In the genomic region with DNA sequence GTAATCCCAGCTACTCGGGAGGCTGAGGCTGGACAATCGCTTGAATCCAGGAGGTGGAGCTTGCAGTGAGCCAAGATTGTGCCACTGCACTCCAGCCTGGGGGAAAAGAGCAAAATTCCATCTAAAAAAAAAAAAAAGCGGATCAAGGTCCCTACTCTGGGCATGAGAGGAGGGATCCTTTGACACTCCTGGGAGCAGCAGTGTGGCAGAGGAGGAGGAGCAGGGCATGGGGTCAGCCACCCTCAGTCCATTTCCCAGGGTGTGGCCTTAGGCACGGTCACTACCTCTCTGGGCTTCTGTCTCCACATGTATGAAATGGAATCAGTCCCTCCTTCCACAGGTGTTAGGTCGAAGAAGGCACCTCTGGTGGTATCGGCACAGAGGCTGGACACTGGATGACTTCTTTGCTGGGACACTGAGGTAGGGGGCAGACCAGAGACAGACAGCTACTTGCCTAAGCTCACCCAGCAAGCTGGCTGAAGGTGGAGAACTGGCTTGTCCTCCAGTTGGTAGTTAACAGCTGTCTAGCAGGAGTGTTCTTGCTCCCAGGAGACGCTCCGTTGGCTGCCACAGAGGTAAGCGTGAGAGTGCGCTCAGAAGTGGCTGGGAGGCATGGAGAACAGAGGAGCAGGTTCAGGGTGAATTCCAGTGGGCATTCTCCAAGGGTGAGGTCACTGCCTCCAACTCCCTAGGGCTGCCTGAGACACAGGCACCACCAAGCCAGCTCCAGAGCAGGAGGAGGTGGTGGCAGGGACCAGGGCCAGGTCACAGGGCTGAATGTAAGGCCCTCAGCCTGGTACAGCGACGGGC, we compare ENCODE assay signal across 8 cellular contexts. TPM values are rescaled to one million over a fixed set of nuclear protein-coding genes. Genes with fewer than 3 reads are reported as not detected.
DNase-seq lines count a peak whose midpoint lies in the region; ATAC-seq lines count a peak whose summit lies in the region.

No MANE protein-coding gene starts in this region.

- ATAC-seq in activated T-helper 17 cell treated with anti-CD3 and anti-CD28 coated beads, Interleukin-2, amount 50 U/mL, for 72 hours (replicated peaks): no peak
- ATAC-seq in GM21381 (IDR thresholded peaks at IDR 0.05; ENCODE audit: unreplicated experiment) (no peak), HG03520 (IDR thresholded peaks at IDR 0.05; ENCODE audit: unreplicated experiment) (no peak)

- H3K9me3 ChIP-seq in iPS-18a (ENCODE audit: control insufficient read depth, low read depth, low read length): no peaks in the 10 kb centered on the region
- no peaks in the 10 kb centered on the region for H3K9me3 ChIP-seq in subcutaneous abdominal adipose tissue (ENCODE audit: control insufficient read depth in 5 of 5, low read length in 5 of 5)

- peaks cover 7% of the 10 kb centered on the region for H3K36me3 Mint-ChIP-seq in activated T-helper 17 cell treated with anti-CD3 and anti-CD28 coated beads, Interleukin-2, amount 50 U/mL, for 72 hours (ENCODE audit: low read depth)
- H3K36me3 Mint-ChIP-seq in activated naive CD4-positive, alpha-beta T cell treated with anti-CD3 and anti-CD28 coated beads for 36 hours (ENCODE audit: low read depth): peaks cover 4% of the 10 kb centered on the region

- H3K9me3 Mint-ChIP-seq in activated T-helper 17 cell treated with anti-CD3 and anti-CD28 coated beads, Interleukin-2, amount 50 U/mL, for 72 hours: no peaks in the 10 kb centered on the region
- no peaks in the 10 kb centered on the region for H3K9me3 Mint-ChIP-seq in activated naive CD4-positive, alpha-beta T cell treated with anti-CD3 and anti-CD28 coated beads for 36 hours

- peak; percentile 65 for DNase-seq in HPDE6-E6E7 (ENCODE audit: extremely low spot score)
- DNase-seq in activated naive CD4-positive, alpha-beta T cell treated with anti-CD3 and anti-CD28 coated beads for 36 hours: no peak
- no peak for DNase-seq in NCI-H2081 treated with DMSO at 0.1 percent for 48 hours (lab: John Stamatoyannopoulos, UW)

- H3K4me3 Mint-ChIP-seq in activated T-helper 17 cell treated with anti-CD3 and anti-CD28 coated beads, Interleukin-2, amount 50 U/mL, for 72 hours: no peak overlapping the region
- no peak overlapping the region for H3K4me3 Mint-ChIP-seq in activated naive CD4-positive, alpha-beta T cell treated with anti-CD3 and anti-CD28 coated beads for 36 hours

- peak overlapping the region; percentile 41 for H3K27ac Mint-ChIP-seq in activated T-helper 17 cell treated with anti-CD3 and anti-CD28 coated beads, Interleukin-2, amount 50 U/mL, for 72 hours
- no peak overlapping the region for H3K27ac Mint-ChIP-seq in activated naive CD4-positive, alpha-beta T cell treated with anti-CD3 and anti-CD28 coated beads for 36 hours

- peak overlapping the region; percentile 41 for H3K27ac ChIP-seq in iPS-18a (ENCODE audit: low read length)
- peak overlapping the region; percentile 60 for H3K27ac ChIP-seq in subcutaneous abdominal adipose tissue (ENCODE audit: low read depth, low read length)

- H3K27me3 Mint-ChIP-seq in activated T-helper 17 cell treated with anti-CD3 and anti-CD28 coated beads, Interleukin-2, amount 50 U/mL, for 72 hours: no peaks in the 10 kb centered on the region
- H3K27me3 Mint-ChIP-seq in activated naive CD4-positive, alpha-beta T cell treated with anti-CD3 and anti-CD28 coated beads for 36 hours (ENCODE audit: low read depth): no peaks in the 10 kb centered on the region

- CTCF ChIA-PET in activated naive CD4-positive, alpha-beta T cell treated with anti-CD3 and anti-CD28 coated beads for 36 hours (lab: Charles Lee): interaction anchor here (0.6 to 3.1 kb wide), 2 partner anchors 9 to 100 kb away, joined by 4 to 10 read pairs; no protein-coding TSS in a partner anchor

- H3K36me3 ChIP-seq in iPS-18a (ENCODE audit: control insufficient read depth, low read depth, low read length) (no peaks in the 10 kb centered on the region), subcutaneous abdominal adipose tissue (ENCODE audit: control insufficient read depth in 5 of 5, insufficient read depth in 5 of 5, low read length in 5 of 5) (peaks cover 0 to 8% (median 5%) of the 10 kb centered on the region in 5 donors)

- H3K9ac ChIP-seq in iPS-18a (ENCODE audit: low read length): peak overlapping the region; percentile 12
- peak overlapping the region in 1 of 5 donors; percentile 45 for H3K9ac ChIP-seq in subcutaneous abdominal adipose tissue (ENCODE audit: low read length in 5 of 5)

- H3K4me1 ChIP-seq in iPS-18a (ENCODE audit: control insufficient read depth, low read depth, low read length) (peaks cover 15% of the 10 kb centered on the region), subcutaneous abdominal adipose tissue (ENCODE audit: control insufficient read depth in 5 of 5, insufficient read depth in 5 of 5, low read length in 5 of 5) (peaks cover 13 to 62% (median 46%) of the 10 kb centered on the region in 5 donors)

- H3K4me3 ChIP-seq in iPS-18a (ENCODE audit: low read length) (no peak overlapping the region), subcutaneous abdominal adipose tissue (ENCODE audit: low read depth in 1 of 5, low read length in 5 of 5) (no peak overlapping the region)

- H3K27me3 ChIP-seq in iPS-18a (ENCODE audit: control insufficient read depth, insufficient read depth, low read length): no peaks in the 10 kb centered on the region
- no peaks in the 10 kb centered on the region for H3K27me3 ChIP-seq in subcutaneous abdominal adipose tissue (ENCODE audit: control insufficient read depth in 5 of 5, insufficient read depth in 4 of 5, low read length in 5 of 5)

- intact Hi-C loops in activated naive CD4-positive, alpha-beta T cell treated with anti-CD3 and anti-CD28 coated beads for 36 hours (cut with micrococcal nuclease): no loop called here

- H3K4me1 Mint-ChIP-seq in activated T-helper 17 cell treated with anti-CD3 and anti-CD28 coated beads, Interleukin-2, amount 50 U/mL, for 72 hours: no peaks in the 10 kb centered on the region
- peaks cover 3% of the 10 kb centered on the region for H3K4me1 Mint-ChIP-seq in activated naive CD4-positive, alpha-beta T cell treated with anti-CD3 and anti-CD28 coated beads for 36 hours (ENCODE audit: low read depth)

RNA-seq across cellular contexts. Expression of a gene that starts 19.6 kb away (rescaled TPM):
- total RNA-seq in activated T-helper 17 cell treated with anti-CD3 and anti-CD28 coated beads, Interleukin-2, amount 50 U/mL, for 72 hours: 100 to 1,000 TPM in 1 of 2 donors, 10 to 100 TPM in 1; 87.9 to 114 TPM
- total RNA-seq in activated naive CD4-positive, alpha-beta T cell treated with anti-CD3 and anti-CD28 coated beads for 36 hours: 100 to 1,000 TPM; 108 to 113 TPM

RNA-seq across cellular contexts. Expression of a gene that starts 45.0 kb away (rescaled TPM):
- total RNA-seq in activated T-helper 17 cell treated with anti-CD3 and anti-CD28 coated beads, Interleukin-2, amount 50 U/mL, for 72 hours: 10 to 100 TPM; 12.3 to 18.0 TPM
- total RNA-seq in activated naive CD4-positive, alpha-beta T cell treated with anti-CD3 and anti-CD28 coated beads for 36 hours: 10 to 100 TPM; 10.6 to 11.9 TPM
